In the genomic region with DNA sequence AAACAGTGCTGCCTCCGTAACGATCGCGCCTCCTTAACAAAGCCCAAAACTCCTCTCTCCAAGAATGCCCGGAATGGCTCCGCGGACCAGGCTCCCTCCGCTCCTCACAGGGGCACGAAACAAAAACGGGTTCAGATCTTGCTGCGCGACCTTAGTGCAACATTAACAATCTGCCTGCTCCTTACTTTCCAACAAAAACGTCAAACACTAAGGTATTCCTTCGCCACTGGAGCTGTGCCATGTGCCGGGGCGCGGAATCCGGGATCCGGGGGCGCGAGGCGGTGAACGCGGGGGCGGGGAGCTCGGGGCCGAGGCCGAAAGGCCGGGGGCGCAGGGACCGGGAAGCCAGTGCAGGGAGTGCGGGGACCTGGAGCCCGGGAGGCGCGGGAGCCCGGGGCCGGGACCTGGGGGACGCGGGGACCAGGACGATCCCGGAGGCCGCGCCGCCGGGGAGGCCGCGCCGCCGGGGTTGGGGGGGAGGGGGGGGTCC, we compare ENCODE assay signal across 8 cellular contexts. TPM values are rescaled to one million over a fixed set of nuclear protein-coding genes. Genes with fewer than 3 reads are reported as not detected.
DNase-seq lines count a peak whose midpoint lies in the region; ATAC-seq and TF ChIP-seq lines count a peak whose summit lies in the region.

No MANE protein-coding gene starts in this region.

- H3K27ac ChIP-seq in foreskin keratinocyte = peak overlapping the region; percentile 84

- peak; percentile 38 for DNase-seq in stimulated activated CD4-positive, alpha-beta T cell treated with anti-CD3 and anti-CD28 coated beads, Interleukin-15, amount 100 ng/mL, for 24 hours
- DNase-seq in stimulated activated CD4-positive, alpha-beta T cell treated with anti-CD3 and anti-CD28 coated beads, Interleukin-1b, Interleukin-23, amount 100 ng/mL, for 48 hours = no peak
- peak; percentile 24 for DNase-seq in HS-27A (ENCODE audit: low read depth)
- no peak for DNase-seq in activated T-cell treated with anti-CD3 and anti-CD28 coated beads, Interleukin-2, amount 50 U/mL, for 4 hours
- DNase-seq in foreskin keratinocyte = peak in 1 of 2 donors; percentile 16
- no peak for DNase-seq in omental fat pad (ENCODE audit: low spot score)
- no peak for DNase-seq in NCI-H510A treated with DMSO at 0.1 percent for 48 hours (lab: John Stamatoyannopoulos, UW)

- H3K27me3 Mint-ChIP-seq in activated T-cell treated with anti-CD3 and anti-CD28 coated beads, Interleukin-2, amount 50 U/mL, for 4 hours (ENCODE audit: low read depth) = peaks cover 17% of the 10 kb centered on the region

- no peak for TF ChIP-seq CTCF in foreskin keratinocyte (conservative IDR thresholded peaks at IDR 0.05)
- no peak for TF ChIP-seq CTCF in omental fat pad (IDR thresholded peaks at IDR 0.05)

- H3K27me3 ChIP-seq in foreskin keratinocyte = no peaks in the 10 kb centered on the region

- H3K4me3 Mint-ChIP-seq in activated T-cell treated with anti-CD3 and anti-CD28 coated beads, Interleukin-2, amount 50 U/mL, for 4 hours = peak overlapping the region; percentile 84

- peak; percentile 33 to 41 for ATAC-seq in activated T-cell treated with anti-CD3 and anti-CD28 coated beads, Interleukin-2, amount 50 U/mL, for 4 hours
- ATAC-seq in foreskin keratinocyte = peak; percentile 16
- ATAC-seq in omental fat pad (ENCODE audit: low FRiP score) = peak; percentile 19
- ATAC-seq in HG02970 (IDR thresholded peaks at IDR 0.05; ENCODE audit: low FRiP score, unreplicated experiment) = no peak

- H3K9me3 Mint-ChIP-seq in activated T-cell treated with anti-CD3 and anti-CD28 coated beads, Interleukin-2, amount 50 U/mL, for 4 hours = no peaks in the 10 kb centered on the region

- no peaks in the 10 kb centered on the region for H3K36me3 Mint-ChIP-seq in activated T-cell treated with anti-CD3 and anti-CD28 coated beads, Interleukin-2, amount 50 U/mL, for 4 hours (ENCODE audit: insufficient read depth)

- peaks cover 5% of the 10 kb centered on the region for H3K4me1 ChIP-seq in foreskin keratinocyte

- H3K4me1 Mint-ChIP-seq in activated T-cell treated with anti-CD3 and anti-CD28 coated beads, Interleukin-2, amount 50 U/mL, for 4 hours (ENCODE audit: low read depth) = peaks cover 13% of the 10 kb centered on the region

RNA-seq across cellular contexts. Expression of a gene that starts 0.4 kb away (rescaled TPM):
- total RNA-seq in activated T-cell treated with anti-CD3 and anti-CD28 coated beads, Interleukin-2, amount 50 U/mL, for 4 hours = 10 to 100 TPM in 2 of 3 donors, 1 to 10 TPM in 1; 8.8 to 17.9 (median 12.5) TPM
- total RNA-seq in foreskin keratinocyte (92.8 and 95.7 TPM in 2 replicates), omental fat pad (100 to 1,000 TPM in 2 of 4 donors, 10 to 100 TPM in 2; 86.4 to 129 (median 97.5) TPM)
- polyA plus RNA-seq in foreskin keratinocyte = 35.0 and 39.5 TPM in 2 replicates

RNA-seq across cellular contexts. Expression of a gene that starts 59.6 kb away (rescaled TPM):
- 10 to 100 TPM; 17.5 to 19.4 (median 17.6) TPM for total RNA-seq in activated T-cell treated with anti-CD3 and anti-CD28 coated beads, Interleukin-2, amount 50 U/mL, for 4 hours
- 17.9 and 19.4 TPM in 2 replicates for total RNA-seq in foreskin keratinocyte
- 5.6 and 6.7 TPM in 2 replicates for polyA plus RNA-seq in foreskin keratinocyte
- total RNA-seq in omental fat pad = 10 to 100 TPM in 3 of 4 donors, 1 to 10 TPM in 1; 8.9 to 30.3 (median 15.9) TPM

Comparison
In these comparisons a context has a peak if more than half of its experiments do, and no peak if none do; other contexts are left out.
1. DNase-seq: peak in stimulated activated CD4-positive, alpha-beta T cell treated with anti-CD3 and anti-CD28 coated beads, Interleukin-15, amount 100 ng/mL, for 24 hours (single experiment) and HS-27A (single experiment); none in stimulated activated CD4-positive, alpha-beta T cell treated with anti-CD3 and anti-CD28 coated beads, Interleukin-1b, Interleukin-23, amount 100 ng/mL, for 48 hours (single experiment), activated T-cell treated with anti-CD3 and anti-CD28 coated beads, Interleukin-2, amount 50 U/mL, for 4 hours (single experiment), omental fat pad (single experiment) and NCI-H510A treated with DMSO at 0.1 percent for 48 hours (single experiment).